ENCODE assay signal across 13 cellular contexts in genomic region chr11:33387996-33388395, GRCh38. TPM values are rescaled to one million over a fixed set of nuclear protein-coding genes. Genes with fewer than 3 reads are reported as not detected.
DNase-seq lines count a peak whose midpoint lies in the region; ATAC-seq, FAIRE-seq and TF ChIP-seq lines count a peak whose summit lies in the region.
"Had no signal": no experiment of that assay in that cellular context is flagged by ENCODE, and none has a peak within 500 bp of the region (broad histone marks: within the 10 kb centered on the region; RNA-seq: fewer than 3 reads in every experiment).

No MANE protein-coding gene starts in this region.

- intact Hi-C loops in dendritic cell treated with granulocyte-macrophage colony-stimulating factor and Interleukin-4, amounts not matched to agents 40 ng/mL and 50 ng/mL, for 4 days (cut with micrococcal nuclease), result no loop called here
- intact Hi-C loops in heart right ventricle (cut with DNase I), result no loop called here

- no peaks in the 10 kb centered on the region for H3K36me3 ChIP-seq in heart right ventricle
- H3K36me3 ChIP-seq: prostate gland had no signal

- WGBS in heart right ventricle, 2 donors, result 89 to 93% methylated on average over 5 of the region's 5 CpGs

- TF ChIP-seq POLR2A in GM12892 (IDR thresholded peaks at IDR 0.05; ENCODE audit: low read depth, low read length), result 0 out of 2 replicates have a peak, but pooled peaks have one; percentile 31

- DNase-seq in GM12892 (ENCODE audit: insufficient read length), result no peak
- no peak for DNase-seq in putamen (ENCODE audit: low spot score)
- no peak for DNase-seq in activated gamma-delta T cell treated with Interleukin-2 at 50 U/mL for 16 hours
- DNase-seq in heart right ventricle, result no peak
- DNase-seq in NCI-H1048 (lab: John Stamatoyannopoulos, UW), result no peak
- DNase-seq: activated naive CD4-positive, alpha-beta T cell treated with anti-CD3 and anti-CD28 coated beads for 36 hours; caudate nucleus; NCI-H1694 treated with DMSO at 0.1 percent for 48 hours had no signal

- H3K4me3 ChIP-seq in heart right ventricle, result no peak overlapping the region
- H3K4me3 ChIP-seq: prostate gland had no signal

- H3K4me1 ChIP-seq in heart right ventricle, result peaks cover 0 to 8% (median 0%) of the 10 kb centered on the region in 9 donors
- H3K4me1 ChIP-seq: prostate gland had no signal

- H3K4me1 Mint-ChIP-seq in dendritic cell treated with granulocyte-macrophage colony-stimulating factor and Interleukin-4, amounts not matched to agents 40 ng/mL and 50 ng/mL, for 4 days (ENCODE audit: low read depth), result peaks cover 22% of the 10 kb centered on the region

- H3K27ac ChIP-seq in heart right ventricle, result peak overlapping the region in 1 of 10 donors; percentile 59
- H3K27ac ChIP-seq: prostate gland had no signal

- H3K9me3 ChIP-seq in heart right ventricle, result peaks cover 0 to 20% (median 10%) of the 10 kb centered on the region in 11 donors
- H3K9me3 ChIP-seq: prostate gland had no signal

- peak; percentile 98 for FAIRE-seq in GM12892 (lab: Jason Lieb, UNC)

- TF ChIP-seq CTCF in heart right ventricle (IDR thresholded peaks at IDR 0.05), result no peak

- ATAC-seq in GM21447 (IDR thresholded peaks at IDR 0.05; ENCODE audit: unreplicated experiment), result peak; percentile 57
- peak; percentile 41 for ATAC-seq in HG03378 (IDR thresholded peaks at IDR 0.05; ENCODE audit: unreplicated experiment)
- ATAC-seq in heart right ventricle, result no peak
- ATAC-seq: esophagus mucosa had no signal

- peaks cover 2% of the 10 kb centered on the region for H3K27me3 Mint-ChIP-seq in dendritic cell treated with granulocyte-macrophage colony-stimulating factor and Interleukin-4, amounts not matched to agents 40 ng/mL and 50 ng/mL, for 4 days

- H3K27ac Mint-ChIP-seq in dendritic cell treated with granulocyte-macrophage colony-stimulating factor and Interleukin-4, amounts not matched to agents 40 ng/mL and 50 ng/mL, for 4 days, result peak overlapping the region; percentile 74
- H3K27ac Mint-ChIP-seq: activated naive CD4-positive, alpha-beta T cell treated with anti-CD3 and anti-CD28 coated beads for 36 hours had no signal

- no peaks in the 10 kb centered on the region for H3K9me3 Mint-ChIP-seq in dendritic cell treated with granulocyte-macrophage colony-stimulating factor and Interleukin-4, amounts not matched to agents 40 ng/mL and 50 ng/mL, for 4 days

- no peaks in the 10 kb centered on the region for H3K36me3 Mint-ChIP-seq in dendritic cell treated with granulocyte-macrophage colony-stimulating factor and Interleukin-4, amounts not matched to agents 40 ng/mL and 50 ng/mL, for 4 days (ENCODE audit: low read depth)

- H3K27me3 ChIP-seq in heart right ventricle, result peaks cover 0 to 3% (median 0%) of the 10 kb centered on the region in 7 donors

- H3K4me3 Mint-ChIP-seq in dendritic cell treated with granulocyte-macrophage colony-stimulating factor and Interleukin-4, amounts not matched to agents 40 ng/mL and 50 ng/mL, for 4 days, result no peak overlapping the region
- H3K4me3 Mint-ChIP-seq: activated naive CD4-positive, alpha-beta T cell treated with anti-CD3 and anti-CD28 coated beads for 36 hours had no signal

RNA-seq across cellular contexts. Expression of gene KIAA1549L, which starts 12.1 kb away (rescaled TPM):
- 7.4 TPM for polyA plus RNA-seq in GM12892 (2012; ENCODE audit: missing spikeins)
- under 1 TPM; 0.04 to 0.64 (median 0.27) TPM for total RNA-seq in heart right ventricle
- polyA plus RNA-seq in heart right ventricle, result under 1 TPM; 0.03 to 0.07 TPM
- total RNA-seq: activated naive CD4-positive, alpha-beta T cell treated with anti-CD3 and anti-CD28 coated beads for 36 hours had no signal

Comparison
In these comparisons a context has a peak if more than half of its experiments do, and no peak if none do; other contexts are left out.
1. ATAC-seq: peak in GM21447 (single experiment) and HG03378 (single experiment); none in heart right ventricle (0 of 8).